Comparison of ENCODE assay signal across 8 cellular contexts in genomic region chr2:69306612-69306896, GRCh38.
DNase-seq lines count a peak whose midpoint lies in the region; ATAC-seq and TF ChIP-seq lines count a peak whose summit lies in the region.

No MANE protein-coding gene starts in this region.

- H3K27me3 ChIP-seq in upper lobe of right lung = no peaks in the 10 kb centered on the region

- peak; percentile 69 for DNase-seq in Right ventricle myocardium inferior (ENCODE audit: missing footprints)
- no peak for DNase-seq in cardiac septum (ENCODE audit: low spot score)
- no peak for DNase-seq in MCF 10A (ENCODE audit: unreplicated experiment)
- DNase-seq in mesothelial cell of epicardium (ENCODE audit: low spot score in 2 of 2, unreplicated experiment in 2 of 2) = no peak
- DNase-seq in upper lobe of right lung = peak; percentile 66
- no peak for DNase-seq in NCI-H1048 (lab: John Stamatoyannopoulos, UW)

- no TSS peak for BruUV-seq in MCF 10A (replicated peaks; lab: Mats Ljungman, UMichigan)

- no peaks in the 10 kb centered on the region for H3K36me3 ChIP-seq in upper lobe of right lung

- H3K9me3 ChIP-seq in upper lobe of right lung = no peaks in the 10 kb centered on the region

- peak overlapping the region; percentile 73 for H3K4me3 Mint-ChIP-seq in MCF 10A (ENCODE audit: unreplicated experiment)
- H3K4me3 Mint-ChIP-seq in mesothelial cell of epicardium = peak overlapping the region; percentile 86

- H3K4me1 ChIP-seq in upper lobe of right lung = peaks cover 33% of the 10 kb centered on the region

- H3K27ac ChIP-seq in upper lobe of right lung = peak overlapping the region; percentile 83

- peaks cover 17% of the 10 kb centered on the region for H3K4me1 Mint-ChIP-seq in MCF 10A (ENCODE audit: insufficient read depth, unreplicated experiment)
- peaks cover 34% of the 10 kb centered on the region for H3K4me1 Mint-ChIP-seq in mesothelial cell of epicardium

- POLR2A ChIA-PET in MCF 10A (lab: Yijun Ruan, JAX) = interaction anchor here (0.7 to 1.3 kb wide), 2 partner anchors 127 to 147 kb away, joined by 3 to 4 read pairs; no protein-coding TSS in a partner anchor

- no peak overlapping the region for H3K27ac Mint-ChIP-seq in MCF 10A (ENCODE audit: low read depth, unreplicated experiment)
- peak overlapping the region; percentile 43 for H3K27ac Mint-ChIP-seq in mesothelial cell of epicardium

- H3K9me3 Mint-ChIP-seq in MCF 10A (ENCODE audit: unreplicated experiment) (peaks cover 7% of the 10 kb centered on the region), mesothelial cell of epicardium (no peaks in the 10 kb centered on the region)

- CTCF ChIA-PET in MCF 10A (lab: Yijun Ruan, JAX) = interaction anchor here (0.5 to 4.0 kb wide), 45 partner anchors 8 to 567 kb away, joined by 3 to 30 read pairs (median 4); partner anchors contain the start of gene ANTXR1

- H3K4me3 ChIP-seq in upper lobe of right lung = peak overlapping the region; percentile 62

- TF ChIP-seq CTCF in MCF 10A (IDR thresholded peaks at IDR 0.05; ENCODE audit: unreplicated experiment) (no peak), mesothelial cell of epicardium (IDR thresholded peaks at IDR 0.05; ENCODE audit: unreplicated experiment) (no peak), upper lobe of right lung (IDR thresholded peaks at IDR 0.05) (no peak)

- H3K27me3 Mint-ChIP-seq in MCF 10A (ENCODE audit: insufficient read depth, unreplicated experiment) = no peaks in the 10 kb centered on the region
- H3K27me3 Mint-ChIP-seq in mesothelial cell of epicardium (ENCODE audit: low read depth) = peaks cover 35% of the 10 kb centered on the region

- ATAC-seq in Right ventricle myocardium inferior = no peak
- ATAC-seq in upper lobe of right lung = no peak
- no peak for ATAC-seq in HG03354 (IDR thresholded peaks at IDR 0.05; ENCODE audit: poor library complexity, severe bottlenecking, unreplicated experiment)
- no peak for ATAC-seq in GM18907 (IDR thresholded peaks at IDR 0.05; ENCODE audit: unreplicated experiment)

- intact Hi-C loops in Right ventricle myocardium inferior (cut with DNase I) = loop anchor here (2.0 to 10.0 kb wide), 4 partner anchors 84 to 364 kb away; no protein-coding TSS in a partner anchor
- intact Hi-C loops in cardiac septum (cut with DNase I) = loop anchor here (2.0 to 10.0 kb wide), 3 partner anchors 130 to 362 kb away; no protein-coding TSS in a partner anchor
- intact Hi-C loops in MCF 10A (cut with micrococcal nuclease) = no loop called here
- intact Hi-C loops in upper lobe of right lung (cut with DNase I) = loop anchor here (10.0 kb wide), 1 partner anchor 292 kb away; the partner anchor contains the start of gene ANTXR1

- peaks cover 9% of the 10 kb centered on the region for H3K36me3 Mint-ChIP-seq in MCF 10A (ENCODE audit: insufficient read depth, unreplicated experiment)
- no peaks in the 10 kb centered on the region for H3K36me3 Mint-ChIP-seq in mesothelial cell of epicardium

Comparison
In these comparisons a context has a peak if more than half of its experiments do, and no peak if none do; other contexts are left out.
1. DNase-seq: peak in Right ventricle myocardium inferior (single experiment) and upper lobe of right lung (single experiment); none in cardiac septum (single experiment), MCF 10A (single experiment), mesothelial cell of epicardium (0 of 2) and NCI-H1048 (single experiment).